In genomic region chr13:113947321-113948033, GRCh38 we compare ENCODE assay signal across 8 cellular contexts. TPM values are rescaled to one million over a fixed set of nuclear protein-coding genes. Genes with fewer than 3 reads are reported as not detected.
DNase-seq lines count a peak whose midpoint lies in the region; ATAC-seq and TF ChIP-seq lines count a peak whose summit lies in the region.

No MANE protein-coding gene starts in this region.

- no peak overlapping the region for H4K91ac ChIP-seq in mesenchymal stem cell (ENCODE audit: low read length)

- TF ChIP-seq CTCF in AG09309 (IDR thresholded peaks at IDR 0.05; ENCODE audit: control insufficient read depth, insufficient read depth, low read depth, low read length, missing control alignments) = peak; percentile 95

- 80% methylated on average over 17 of the region's 17 CpGs for WGBS in mesenchymal stem cell

- H3K4me3 Mint-ChIP-seq in dendritic cell treated with granulocyte-macrophage colony-stimulating factor and Interleukin-4, amounts not matched to agents 40 ng/mL and 50 ng/mL, for 4 days = no peak overlapping the region
- H3K4me3 Mint-ChIP-seq in T-cell = no peak overlapping the region

- H2BK15ac ChIP-seq in mesenchymal stem cell (ENCODE audit: low read depth, poor library complexity, severe bottlenecking) = peak overlapping the region; percentile 50

- no peaks in the 10 kb centered on the region for H3K27me3 ChIP-seq in mesenchymal stem cell (ENCODE audit: control insufficient read depth in 1 of 2, insufficient read depth in 1 of 2, low read length in 2 of 2)

- DNase-seq in AG09309 (ENCODE audit: low read depth) (no peak), HPDE6-E6E7 (ENCODE audit: extremely low spot score) (peak; percentile 74), mesenchymal stem cell (peak; percentile 43), T-cell (no peak), NCI-H1105 treated with DMSO at 0.1 percent for 48 hours (lab: John Stamatoyannopoulos, UW) (no peak)
- DNase-seq in stimulated activated naive CD4-positive, alpha-beta T cell (lab: John Stamatoyannopoulos, UW) = no peak

- intact Hi-C loops in dendritic cell treated with granulocyte-macrophage colony-stimulating factor and Interleukin-4, amounts not matched to agents 40 ng/mL and 50 ng/mL, for 4 days (cut with micrococcal nuclease) = loop anchor here (2.0 kb wide), 1 partner anchor 131 kb away; no protein-coding TSS in a partner anchor

- peaks cover 38% of the 10 kb centered on the region for H3K27me3 Mint-ChIP-seq in dendritic cell treated with granulocyte-macrophage colony-stimulating factor and Interleukin-4, amounts not matched to agents 40 ng/mL and 50 ng/mL, for 4 days
- H3K27me3 Mint-ChIP-seq in T-cell = no peaks in the 10 kb centered on the region

- POLR2A ChIA-PET in T-cell (lab: Charles Lee) = no interaction called here

- no peak overlapping the region for H2AFZ ChIP-seq in mesenchymal stem cell (ENCODE audit: low read depth, low read length)

- peaks cover 37% of the 10 kb centered on the region for H3K4me1 Mint-ChIP-seq in dendritic cell treated with granulocyte-macrophage colony-stimulating factor and Interleukin-4, amounts not matched to agents 40 ng/mL and 50 ng/mL, for 4 days (ENCODE audit: low read depth)
- peaks cover 4 to 22% (median 10%) of the 10 kb centered on the region in 3 donors for H3K4me1 Mint-ChIP-seq in T-cell

- H3K36me3 ChIP-seq in mesenchymal stem cell (ENCODE audit: control insufficient read depth in 1 of 2, insufficient read depth in 2 of 2, low read depth in 1 of 2, low read length in 2 of 2) = peaks cover 0 to 64% of the 10 kb centered on the region in 2 experiments

- no peak overlapping the region for H2BK120ac ChIP-seq in mesenchymal stem cell (ENCODE audit: low read depth, low read length)

- H3K27ac Mint-ChIP-seq in dendritic cell treated with granulocyte-macrophage colony-stimulating factor and Interleukin-4, amounts not matched to agents 40 ng/mL and 50 ng/mL, for 4 days = peak overlapping the region; percentile 42
- H3K27ac Mint-ChIP-seq in T-cell = peak overlapping the region in 1 of 2 donors; percentile 27

- H3K27ac ChIP-seq in mesenchymal stem cell (ENCODE audit: low read length, poor library complexity, severe bottlenecking) = no peak overlapping the region

- H3K23ac ChIP-seq in mesenchymal stem cell (ENCODE audit: low read length in 2 of 2) = no peak overlapping the region

- H3K36me3 Mint-ChIP-seq in dendritic cell treated with granulocyte-macrophage colony-stimulating factor and Interleukin-4, amounts not matched to agents 40 ng/mL and 50 ng/mL, for 4 days (ENCODE audit: low read depth) = no peaks in the 10 kb centered on the region
- H3K36me3 Mint-ChIP-seq in T-cell = no peaks in the 10 kb centered on the region

- ATAC-seq in T-cell (replicated peaks in 1 of 4) (no peak), HG03457 (IDR thresholded peaks at IDR 0.05; ENCODE audit: unreplicated experiment) (no peak)

- H3K4me3 ChIP-seq in AG09309 (ENCODE audit: control insufficient read depth, low read depth, low read length) (no peak overlapping the region), mesenchymal stem cell (ENCODE audit: insufficient read depth in 1 of 2, low read depth in 1 of 2, low read length in 2 of 2) (no peak overlapping the region)

- H4K8ac ChIP-seq in mesenchymal stem cell (ENCODE audit: low read length) = no peak overlapping the region

- H3K4me1 ChIP-seq in mesenchymal stem cell (ENCODE audit: control insufficient read depth, insufficient read depth, low read depth, low read length) = peaks cover 12% of the 10 kb centered on the region

- peak overlapping the region in 1 of 2 experiments; percentile 30 for H3K18ac ChIP-seq in mesenchymal stem cell (ENCODE audit: low read depth in 1 of 2, low read length in 2 of 2)

- H2BK12ac ChIP-seq in mesenchymal stem cell (ENCODE audit: low read length in 2 of 2) = peak overlapping the region; percentile 31 to 60

- H3K4ac ChIP-seq in mesenchymal stem cell (ENCODE audit: low read depth in 1 of 2, low read length in 2 of 2) = peak overlapping the region in 1 of 2 experiments; percentile 37

- peaks cover 13% of the 10 kb centered on the region for H3K79me1 ChIP-seq in mesenchymal stem cell (replicated peaks; ENCODE audit: low read length, poor library complexity, severe bottlenecking)

- CTCF ChIA-PET in T-cell (lab: Charles Lee) = no interaction called here

- peak overlapping the region; percentile 44 for H3K9ac ChIP-seq in mesenchymal stem cell (ENCODE audit: low read length)

- no peaks in the 10 kb centered on the region for H3K9me3 ChIP-seq in mesenchymal stem cell (ENCODE audit: control insufficient read depth, low read length)

- H3K4me2 ChIP-seq in mesenchymal stem cell (ENCODE audit: low read length, poor library complexity, severe bottlenecking) = no peak overlapping the region

- H3K9me3 Mint-ChIP-seq in dendritic cell treated with granulocyte-macrophage colony-stimulating factor and Interleukin-4, amounts not matched to agents 40 ng/mL and 50 ng/mL, for 4 days = no peaks in the 10 kb centered on the region
- no peaks in the 10 kb centered on the region for H3K9me3 Mint-ChIP-seq in T-cell

- H2AK5ac ChIP-seq in mesenchymal stem cell (ENCODE audit: low read length, severe bottlenecking) = no peak overlapping the region

- no peak overlapping the region for H2BK5ac ChIP-seq in mesenchymal stem cell (ENCODE audit: low read depth, low read length, poor library complexity, severe bottlenecking)

- H3K14ac ChIP-seq in mesenchymal stem cell (ENCODE audit: low read length in 2 of 2) = no peak overlapping the region

RNA-seq across cellular contexts. Expression of gene C13orf46, which starts 26.4 kb away (rescaled TPM):
- 0.43 TPM for polyA plus RNA-seq in mesenchymal stem cell (2013, experiment 1 of 2)
- polyA plus RNA-seq in mesenchymal stem cell (2013, experiment 2 of 2) = 0.45 TPM
- total RNA-seq in T-cell = 10 to 100 TPM; 18.4 to 33.9 (median 25.3) TPM

Comparison
In these comparisons a context has a peak if more than half of its experiments do, and no peak if none do; other contexts are left out.
1. DNase-seq: peak in HPDE6-E6E7 (single experiment) and mesenchymal stem cell (single experiment); none in AG09309 (single experiment), stimulated activated naive CD4-positive, alpha-beta T cell (0 of 6), T-cell (0 of 34) and NCI-H1105 treated with DMSO at 0.1 percent for 48 hours (single experiment).